Comparison of ENCODE assay signal across 1 cellular context in the genomic region with DNA sequence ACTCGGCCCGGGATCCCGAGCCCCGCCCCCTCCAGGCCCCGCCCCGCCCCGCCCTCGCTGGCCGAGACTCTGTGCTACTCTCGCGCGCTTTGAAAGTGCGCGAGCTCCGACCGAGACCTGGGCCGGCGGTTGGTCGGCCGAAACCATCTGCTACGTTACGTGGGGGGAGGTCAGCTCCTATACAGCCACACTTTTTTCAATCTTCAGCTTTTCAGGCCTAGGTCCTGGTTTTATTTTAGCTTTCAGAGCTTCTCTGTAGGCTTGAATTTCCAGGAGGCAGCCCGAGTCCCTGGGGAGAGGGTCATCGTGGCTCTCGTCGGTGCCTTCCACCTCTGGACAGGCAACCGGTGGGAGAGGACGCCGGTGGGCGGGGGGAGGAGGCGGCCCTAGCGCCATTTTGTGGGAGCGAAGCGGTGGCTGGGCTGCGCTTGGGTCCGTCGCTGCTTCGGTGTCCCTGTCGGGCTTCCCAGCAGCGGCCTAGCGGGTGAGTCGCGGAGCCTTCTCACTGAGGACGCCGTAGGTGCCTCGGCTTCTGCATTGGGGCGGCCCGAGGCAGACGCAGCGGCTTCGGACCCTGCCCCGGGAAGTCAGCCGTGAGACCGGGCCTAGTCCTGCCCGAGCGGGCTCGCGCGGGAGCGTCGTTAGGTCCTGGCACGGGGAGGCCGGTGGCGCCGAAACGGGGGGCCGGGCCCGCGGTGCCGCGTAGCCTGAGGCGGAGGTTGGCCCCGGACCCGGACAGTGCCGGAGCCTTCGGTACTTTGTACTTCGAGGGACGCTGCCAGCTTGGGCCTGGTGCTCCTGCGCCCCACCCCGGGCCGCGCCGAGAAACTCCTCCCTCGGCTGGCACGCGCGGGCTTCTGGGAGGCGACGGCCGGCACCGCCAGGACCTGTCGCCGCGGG.
TF ChIP-seq lines count a peak whose summit lies in the region.

A gene (plus strand): TSS at position 395 of the 900 bp plus-strand sequence. CDS start 1,074 bp downstream, outside the sequence.

TF ChIP-seq in HepG2, 621 proteins besides CTCF, POLR2A, EP300 and RAD21 (continued from another document and continues in another):
- TF ChIP-seq, protein P1, sequence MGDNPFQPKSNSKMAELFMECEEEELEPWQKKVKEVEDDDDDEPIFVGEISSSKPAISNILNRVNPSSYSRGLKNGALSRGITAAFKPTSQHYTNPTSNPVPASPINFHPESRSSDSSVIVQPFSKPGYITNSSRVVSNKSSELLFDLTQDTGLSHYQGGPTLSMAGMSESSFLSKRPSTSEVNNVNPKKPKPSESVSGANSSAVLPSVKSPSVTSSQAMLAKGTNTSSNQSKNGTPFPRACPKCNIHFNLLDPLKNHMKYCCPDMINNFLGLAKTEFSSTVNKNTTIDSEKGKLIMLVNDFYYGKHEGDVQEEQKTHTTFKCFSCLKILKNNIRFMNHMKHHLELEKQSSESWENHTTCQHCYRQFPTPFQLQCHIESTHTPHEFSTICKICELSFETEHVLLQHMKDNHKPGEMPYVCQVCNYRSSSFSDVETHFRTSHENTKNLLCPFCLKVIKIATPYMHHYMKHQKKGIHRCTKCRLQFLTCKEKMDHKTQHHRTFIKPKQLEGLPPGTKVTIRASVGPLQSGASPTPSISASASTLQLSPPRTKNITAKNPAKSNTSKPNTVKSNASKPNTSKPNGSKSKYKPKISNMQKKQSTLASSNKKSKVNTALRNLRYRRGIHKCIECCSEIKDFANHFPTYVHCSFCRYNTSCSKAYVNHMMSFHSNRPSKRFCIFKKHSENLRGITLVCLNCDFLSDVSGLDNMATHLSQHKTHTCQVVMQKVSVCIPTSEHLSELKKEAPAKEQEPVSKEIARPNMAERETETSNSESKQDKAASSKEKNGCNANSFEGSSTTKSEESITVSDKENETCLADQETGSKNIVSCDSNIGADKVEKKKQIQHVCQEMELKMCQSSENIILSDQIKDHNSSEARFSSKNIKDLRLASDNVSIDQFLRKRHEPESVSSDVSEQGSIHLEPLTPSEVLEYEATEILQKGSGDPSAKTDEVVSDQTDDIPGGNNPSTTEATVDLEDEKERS (CRISPR knock-in tag; IDR thresholded peaks at IDR 0.05) = no peak
- TF ChIP-seq ZNF644 (CRISPR knock-in tag; IDR thresholded peaks at IDR 0.05; ENCODE audit: low read depth) (no peak), HNRNPL (IDR thresholded peaks at IDR 0.05; ENCODE audit: low read depth, low read length) (peak; percentile 69; the same call in 1 of the 2 replicates), ZNF451 (CRISPR knock-in tag; IDR thresholded peaks at IDR 0.05) (peak; percentile 90; the same call in 1 of the 2 replicates), KDM3A (CRISPR knock-in tag; IDR thresholded peaks at IDR 0.05; ENCODE audit: low read depth) (no peak; the same call in 1 of the 2 replicates), AKAP8 (CRISPR knock-in tag; IDR thresholded peaks at IDR 0.05) (no peak; the same call in 1 of the 2 replicates), ZNF619 (CRISPR knock-in tag; IDR thresholded peaks at IDR 0.05) (peak; percentile 61; the same call in 1 of the 2 replicates), CHD4 (IDR thresholded peaks at IDR 0.05; ENCODE audit: borderline replicate concordance, low read length) (no peak), IRF2 (CRISPR knock-in tag; IDR thresholded peaks at IDR 0.05) (peak; percentile 15), JUND (CRISPR knock-in tag; IDR thresholded peaks at IDR 0.05) (no peak), ZNF264 (CRISPR knock-in tag; IDR thresholded peaks at IDR 0.05) (0 out of 2 replicates have a peak, but pooled peaks have one; percentile 16), MIXL1 (CRISPR knock-in tag; IDR thresholded peaks at IDR 0.05) (peak; percentile 50; the same call in 1 of the 2 replicates), EEA1 (CRISPR knock-in tag; IDR thresholded peaks at IDR 0.05; ENCODE audit: borderline replicate concordance) (peak; percentile 83; the same call in 1 of the 2 replicates), ZSCAN30 (CRISPR knock-in tag; IDR thresholded peaks at IDR 0.05) (peak; percentile 34; the same call in 1 of the 2 replicates), ZNF674 (CRISPR knock-in tag; IDR thresholded peaks at IDR 0.05; ENCODE audit: low read depth) (no peak), RORA (CRISPR knock-in tag; IDR thresholded peaks at IDR 0.05) (no peak), ZNF652 (CRISPR knock-in tag; IDR thresholded peaks at IDR 0.05; ENCODE audit: borderline replicate concordance, low read depth) (no peak), BORCS8-MEF2B (CRISPR knock-in tag; IDR thresholded peaks at IDR 0.05) (peak; percentile 86), ZNF235 (CRISPR knock-in tag; IDR thresholded peaks at IDR 0.05; ENCODE audit: borderline replicate concordance) (peak; percentile 98), FOXM1 (CRISPR knock-in tag; IDR thresholded peaks at IDR 0.05) (no peak), ZFYVE20 (CRISPR knock-in tag; IDR thresholded peaks at IDR 0.05; ENCODE audit: borderline replicate concordance, low read depth) (peak; percentile 95), HNRNPLL (IDR thresholded peaks at IDR 0.05; ENCODE audit: low read depth, low read length, poor library complexity, severe bottlenecking) (peak; percentile 39), CEBPB (IDR thresholded peaks at IDR 0.05; ENCODE audit: borderline replicate concordance, low read depth, low read length) (no peak), GTF2F1 (IDR thresholded peaks at IDR 0.05; ENCODE audit: low read length) (no peak), MEIS2 (CRISPR knock-in tag; IDR thresholded peaks at IDR 0.05) (peak; percentile 70; the same call in 1 of the 2 replicates), TCF7L2 (IDR thresholded peaks at IDR 0.05; ENCODE audit: low read depth, low read length) (no peak), ZNF260 (CRISPR knock-in tag; IDR thresholded peaks at IDR 0.05; ENCODE audit: borderline replicate concordance, low read depth) (no peak), RNF2 (conservative IDR thresholded peaks at IDR 0.05; ENCODE audit: low read depth) (peak; percentile 64; the same call in 1 of the 2 replicates), RXRA (CRISPR knock-in tag; IDR thresholded peaks at IDR 0.05) (peak; percentile 65; the same call in 1 of the 2 replicates), RARG (CRISPR knock-in tag; IDR thresholded peaks at IDR 0.05; ENCODE audit: low read depth) (no peak), ZNF567 (CRISPR knock-in tag; IDR thresholded peaks at IDR 0.05; ENCODE audit: borderline replicate concordance) (peak; percentile 67; the same call in 1 of the 2 replicates), ZNF207 (IDR thresholded peaks at IDR 0.05; ENCODE audit: borderline replicate concordance) (no peak), ZNF337 (CRISPR knock-in tag; IDR thresholded peaks at IDR 0.05; ENCODE audit: borderline replicate concordance, low read depth) (no peak), HMGA1 (CRISPR knock-in tag; conservative IDR thresholded peaks at IDR 0.05) (no peak), TBX3 (IDR thresholded peaks at IDR 0.05; ENCODE audit: borderline replicate concordance) (0 out of 2 replicates have a peak, but pooled peaks have one; percentile 33), AGO1 (IDR thresholded peaks at IDR 0.05; ENCODE audit: low read depth, low read length, poor library complexity, severe bottlenecking) (peak; percentile 72), ZNF556 (CRISPR knock-in tag; IDR thresholded peaks at IDR 0.05; ENCODE audit: borderline replicate concordance) (peak; percentile 72; the same call in 1 of the 2 replicates), ZSCAN21 (CRISPR knock-in tag; IDR thresholded peaks at IDR 0.05; ENCODE audit: borderline replicate concordance) (peak; percentile 86; the same call in 1 of the 2 replicates)
- TF ChIP-seq, protein P2, sequence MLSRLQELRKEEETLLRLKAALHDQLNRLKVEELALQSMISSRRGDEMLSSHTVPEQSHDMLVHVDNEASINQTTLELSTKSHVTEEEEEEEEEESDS (CRISPR knock-in tag; IDR thresholded peaks at IDR 0.05; ENCODE audit: borderline replicate concordance) = no peak
- TF ChIP-seq, protein P3, sequence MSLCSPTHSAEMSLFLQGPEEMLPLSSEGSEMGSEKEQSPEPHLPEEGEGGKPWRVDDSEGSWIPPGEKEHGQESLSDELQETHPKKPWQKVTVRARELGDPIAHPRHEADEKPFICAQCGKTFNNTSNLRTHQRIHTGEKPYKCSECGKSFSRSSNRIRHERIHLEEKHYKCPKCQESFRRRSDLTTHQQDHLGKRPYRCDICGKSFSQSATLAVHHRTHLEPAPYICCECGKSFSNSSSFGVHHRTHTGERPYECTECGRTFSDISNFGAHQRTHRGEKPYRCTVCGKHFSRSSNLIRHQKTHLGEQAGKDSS (CRISPR knock-in tag; IDR thresholded peaks at IDR 0.05; ENCODE audit: borderline replicate concordance, low read depth) = no peak; the same call in 1 of the 2 replicates
- TF ChIP-seq, protein P4, sequence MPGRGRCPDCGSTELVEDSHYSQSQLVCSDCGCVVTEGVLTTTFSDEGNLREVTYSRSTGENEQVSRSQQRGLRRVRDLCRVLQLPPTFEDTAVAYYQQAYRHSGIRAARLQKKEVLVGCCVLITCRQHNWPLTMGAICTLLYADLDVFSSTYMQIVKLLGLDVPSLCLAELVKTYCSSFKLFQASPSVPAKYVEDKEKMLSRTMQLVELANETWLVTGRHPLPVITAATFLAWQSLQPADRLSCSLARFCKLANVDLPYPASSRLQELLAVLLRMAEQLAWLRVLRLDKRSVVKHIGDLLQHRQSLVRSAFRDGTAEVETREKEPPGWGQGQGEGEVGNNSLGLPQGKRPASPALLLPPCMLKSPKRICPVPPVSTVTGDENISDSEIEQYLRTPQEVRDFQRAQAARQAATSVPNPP (CRISPR knock-in tag; IDR thresholded peaks at IDR 0.05) = no peak
- TF ChIP-seq, protein P5, sequence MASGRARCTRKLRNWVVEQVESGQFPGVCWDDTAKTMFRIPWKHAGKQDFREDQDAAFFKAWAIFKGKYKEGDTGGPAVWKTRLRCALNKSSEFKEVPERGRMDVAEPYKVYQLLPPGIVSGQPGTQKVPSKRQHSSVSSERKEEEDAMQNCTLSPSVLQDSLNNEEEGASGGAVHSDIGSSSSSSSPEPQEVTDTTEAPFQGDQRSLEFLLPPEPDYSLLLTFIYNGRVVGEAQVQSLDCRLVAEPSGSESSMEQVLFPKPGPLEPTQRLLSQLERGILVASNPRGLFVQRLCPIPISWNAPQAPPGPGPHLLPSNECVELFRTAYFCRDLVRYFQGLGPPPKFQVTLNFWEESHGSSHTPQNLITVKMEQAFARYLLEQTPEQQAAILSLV (CRISPR knock-in tag; IDR thresholded peaks at IDR 0.05; ENCODE audit: borderline replicate concordance) = peak; percentile 96; the same call in 1 of the 2 replicates
- TF ChIP-seq, protein P6, sequence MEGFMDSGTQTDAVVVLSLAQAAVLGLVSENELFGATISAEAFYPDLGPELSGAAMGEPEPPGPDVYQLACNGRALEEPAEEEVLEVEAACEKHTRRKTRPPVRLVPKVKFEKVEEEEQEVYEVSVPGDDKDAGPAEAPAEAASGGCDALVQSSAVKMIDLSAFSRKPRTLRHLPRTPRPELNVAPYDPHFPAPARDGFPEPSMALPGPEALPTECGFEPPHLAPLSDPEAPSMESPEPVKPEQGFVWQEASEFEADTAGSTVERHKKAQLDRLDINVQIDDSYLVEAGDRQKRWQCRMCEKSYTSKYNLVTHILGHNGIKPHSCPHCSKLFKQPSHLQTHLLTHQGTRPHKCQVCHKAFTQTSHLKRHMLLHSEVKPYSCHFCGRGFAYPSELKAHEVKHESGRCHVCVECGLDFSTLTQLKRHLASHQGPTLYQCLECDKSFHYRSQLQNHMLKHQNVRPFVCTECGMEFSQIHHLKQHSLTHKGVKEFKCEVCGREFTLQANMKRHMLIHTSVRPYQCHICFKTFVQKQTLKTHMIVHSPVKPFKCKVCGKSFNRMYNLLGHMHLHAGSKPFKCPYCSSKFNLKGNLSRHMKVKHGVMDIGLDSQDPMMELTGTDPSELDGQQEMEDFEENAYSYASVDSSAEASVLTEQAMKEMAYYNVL (CRISPR knock-in tag; IDR thresholded peaks at IDR 0.05; ENCODE audit: borderline replicate concordance) = peak; percentile 71; the same call in 1 of the 2 replicates
- TF ChIP-seq, protein P7, sequence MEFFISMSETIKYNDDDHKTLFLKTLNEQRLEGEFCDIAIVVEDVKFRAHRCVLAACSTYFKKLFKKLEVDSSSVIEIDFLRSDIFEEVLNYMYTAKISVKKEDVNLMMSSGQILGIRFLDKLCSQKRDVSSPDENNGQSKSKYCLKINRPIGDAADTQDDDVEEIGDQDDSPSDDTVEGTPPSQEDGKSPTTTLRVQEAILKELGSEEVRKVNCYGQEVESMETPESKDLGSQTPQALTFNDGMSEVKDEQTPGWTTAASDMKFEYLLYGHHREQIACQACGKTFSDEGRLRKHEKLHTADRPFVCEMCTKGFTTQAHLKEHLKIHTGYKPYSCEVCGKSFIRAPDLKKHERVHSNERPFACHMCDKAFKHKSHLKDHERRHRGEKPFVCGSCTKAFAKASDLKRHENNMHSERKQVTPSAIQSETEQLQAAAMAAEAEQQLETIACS (CRISPR knock-in tag; IDR thresholded peaks at IDR 0.05) = peak; percentile 55; the same call in 1 of the 2 replicates
- TF ChIP-seq, protein P8, sequence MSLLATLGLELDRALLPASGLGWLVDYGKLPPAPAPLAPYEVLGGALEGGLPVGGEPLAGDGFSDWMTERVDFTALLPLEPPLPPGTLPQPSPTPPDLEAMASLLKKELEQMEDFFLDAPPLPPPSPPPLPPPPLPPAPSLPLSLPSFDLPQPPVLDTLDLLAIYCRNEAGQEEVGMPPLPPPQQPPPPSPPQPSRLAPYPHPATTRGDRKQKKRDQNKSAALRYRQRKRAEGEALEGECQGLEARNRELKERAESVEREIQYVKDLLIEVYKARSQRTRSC (CRISPR knock-in tag; IDR thresholded peaks at IDR 0.05; ENCODE audit: low read depth) = no peak; the same call in 1 of the 2 replicates
- TF ChIP-seq, protein P9, sequence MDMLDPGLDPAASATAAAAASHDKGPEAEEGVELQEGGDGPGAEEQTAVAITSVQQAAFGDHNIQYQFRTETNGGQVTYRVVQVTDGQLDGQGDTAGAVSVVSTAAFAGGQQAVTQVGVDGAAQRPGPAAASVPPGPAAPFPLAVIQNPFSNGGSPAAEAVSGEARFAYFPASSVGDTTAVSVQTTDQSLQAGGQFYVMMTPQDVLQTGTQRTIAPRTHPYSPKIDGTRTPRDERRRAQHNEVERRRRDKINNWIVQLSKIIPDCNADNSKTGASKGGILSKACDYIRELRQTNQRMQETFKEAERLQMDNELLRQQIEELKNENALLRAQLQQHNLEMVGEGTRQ (IDR thresholded peaks at IDR 0.05; ENCODE audit: low read depth, low read length) = no peak
- TF ChIP-seq, protein P9 (CRISPR knock-in tag; IDR thresholded peaks at IDR 0.05; ENCODE audit: borderline replicate concordance) = no peak; the same call in 1 of the 2 replicates
- TF ChIP-seq, protein P10, sequence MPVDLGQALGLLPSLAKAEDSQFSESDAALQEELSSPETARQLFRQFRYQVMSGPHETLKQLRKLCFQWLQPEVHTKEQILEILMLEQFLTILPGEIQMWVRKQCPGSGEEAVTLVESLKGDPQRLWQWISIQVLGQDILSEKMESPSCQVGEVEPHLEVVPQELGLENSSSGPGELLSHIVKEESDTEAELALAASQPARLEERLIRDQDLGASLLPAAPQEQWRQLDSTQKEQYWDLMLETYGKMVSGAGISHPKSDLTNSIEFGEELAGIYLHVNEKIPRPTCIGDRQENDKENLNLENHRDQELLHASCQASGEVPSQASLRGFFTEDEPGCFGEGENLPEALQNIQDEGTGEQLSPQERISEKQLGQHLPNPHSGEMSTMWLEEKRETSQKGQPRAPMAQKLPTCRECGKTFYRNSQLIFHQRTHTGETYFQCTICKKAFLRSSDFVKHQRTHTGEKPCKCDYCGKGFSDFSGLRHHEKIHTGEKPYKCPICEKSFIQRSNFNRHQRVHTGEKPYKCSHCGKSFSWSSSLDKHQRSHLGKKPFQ (CRISPR knock-in tag; IDR thresholded peaks at IDR 0.05; ENCODE audit: insufficient replicate concordance) = peak; percentile 81
